Comparison of ENCODE assay signal across 1 cellular context in genomic region chr10:132906836-132907235, GRCh38.
TF ChIP-seq lines count a peak whose summit lies in the region.

No MANE protein-coding gene starts in this region.

TF ChIP-seq in HepG2, 621 proteins besides CTCF, POLR2A, EP300 and RAD21:
- no peak for TF ChIP-seq TAF1 (CRISPR knock-in tag; IDR thresholded peaks at IDR 0.05)
- TF ChIP-seq, protein P1, sequence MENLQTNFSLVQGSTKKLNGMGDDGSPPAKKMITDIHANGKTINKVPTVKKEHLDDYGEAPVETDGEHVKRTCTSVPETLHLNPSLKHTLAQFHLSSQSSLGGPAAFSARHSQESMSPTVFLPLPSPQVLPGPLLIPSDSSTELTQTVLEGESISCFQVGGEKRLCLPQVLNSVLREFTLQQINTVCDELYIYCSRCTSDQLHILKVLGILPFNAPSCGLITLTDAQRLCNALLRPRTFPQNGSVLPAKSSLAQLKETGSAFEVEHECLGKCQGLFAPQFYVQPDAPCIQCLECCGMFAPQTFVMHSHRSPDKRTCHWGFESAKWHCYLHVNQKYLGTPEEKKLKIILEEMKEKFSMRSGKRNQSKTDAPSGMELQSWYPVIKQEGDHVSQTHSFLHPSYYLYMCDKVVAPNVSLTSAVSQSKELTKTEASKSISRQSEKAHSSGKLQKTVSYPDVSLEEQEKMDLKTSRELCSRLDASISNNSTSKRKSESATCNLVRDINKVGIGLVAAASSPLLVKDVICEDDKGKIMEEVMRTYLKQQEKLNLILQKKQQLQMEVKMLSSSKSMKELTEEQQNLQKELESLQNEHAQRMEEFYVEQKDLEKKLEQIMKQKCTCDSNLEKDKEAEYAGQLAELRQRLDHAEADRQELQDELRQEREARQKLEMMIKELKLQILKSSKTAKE (CRISPR knock-in tag; IDR thresholded peaks at IDR 0.05; ENCODE audit: borderline replicate concordance): no peak
- TF ChIP-seq, protein P2, sequence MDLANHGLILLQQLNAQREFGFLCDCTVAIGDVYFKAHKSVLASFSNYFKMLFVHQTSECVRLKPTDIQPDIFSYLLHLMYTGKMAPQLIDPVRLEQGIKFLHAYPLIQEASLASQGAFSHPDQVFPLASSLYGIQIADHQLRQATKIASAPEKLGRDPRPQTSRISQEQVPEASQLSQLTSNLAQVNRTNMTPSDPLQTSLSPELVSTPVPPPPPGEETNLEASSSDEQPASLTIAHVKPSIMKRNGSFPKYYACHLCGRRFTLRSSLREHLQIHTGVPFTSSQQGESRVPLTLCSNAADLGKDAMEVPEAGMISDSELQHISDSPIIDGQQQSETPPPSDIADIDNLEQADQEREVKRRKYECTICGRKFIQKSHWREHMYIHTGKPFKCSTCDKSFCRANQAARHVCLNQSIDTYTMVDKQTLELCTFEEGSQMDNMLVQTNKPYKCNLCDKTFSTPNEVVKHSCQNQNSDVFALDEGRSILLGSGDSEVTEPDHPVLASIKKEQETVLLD (CRISPR knock-in tag; IDR thresholded peaks at IDR 0.05; ENCODE audit: low read depth): no peak
- TF ChIP-seq SMAD3 (CRISPR knock-in tag; IDR thresholded peaks at IDR 0.05): no peak
- no peak for TF ChIP-seq ZSCAN5A (CRISPR knock-in tag; IDR thresholded peaks at IDR 0.05; ENCODE audit: borderline replicate concordance)
- TF ChIP-seq SUZ12 (IDR thresholded peaks at IDR 0.05; ENCODE audit: low read depth, low read length): no peak
- TF ChIP-seq NR1H2 (CRISPR knock-in tag; IDR thresholded peaks at IDR 0.05; ENCODE audit: borderline replicate concordance, low read depth): no peak
- no peak for TF ChIP-seq ZNF446 (CRISPR knock-in tag; IDR thresholded peaks at IDR 0.05)
